ENCODE assay signal across 22 cellular contexts in genomic region chr3:50660386-50660785, GRCh38. TPM values are rescaled to one million over a fixed set of nuclear protein-coding genes. Genes with fewer than 3 reads are reported as not detected.
"Had no signal": no experiment of that assay in that cellular context is flagged by ENCODE, and none has a peak within 500 bp of the region (broad histone marks: within the 10 kb centered on the region; RNA-seq: fewer than 3 reads in every experiment).

No MANE protein-coding gene starts in this region.

- H3K27me3 Mint-ChIP-seq: activated naive CD8-positive, alpha-beta T cell treated with anti-CD3 and anti-CD28 coated beads for 36 hours; activated T-helper 17 cell treated with anti-CD3 and anti-CD28 coated beads, Interleukin-2, amount 50 U/mL, for 72 hours had no signal

- H3K9me3 Mint-ChIP-seq: activated naive CD8-positive, alpha-beta T cell treated with anti-CD3 and anti-CD28 coated beads for 36 hours; activated T-helper 17 cell treated with anti-CD3 and anti-CD28 coated beads, Interleukin-2, amount 50 U/mL, for 72 hours; mesothelial cell of epicardium; nephron; stimulated activated naive CD8-positive, alpha-beta T cell treated with anti-CD3 and anti-CD28 coated beads, Interleukin-15, amount 100 ng/mL, for 72 hours had no signal

- H3K4me3 Mint-ChIP-seq: activated naive CD8-positive, alpha-beta T cell treated with anti-CD3 and anti-CD28 coated beads for 36 hours; activated T-helper 17 cell treated with anti-CD3 and anti-CD28 coated beads, Interleukin-2, amount 50 U/mL, for 72 hours; mesothelial cell of epicardium; nephron; stimulated activated naive CD8-positive, alpha-beta T cell treated with anti-CD3 and anti-CD28 coated beads, Interleukin-15, amount 100 ng/mL, for 72 hours had no signal

- DNase-seq: activated naive CD4-positive, alpha-beta T cell treated with Interleukin-2 at 50 U/mL for 16 hours; activated naive CD8-positive, alpha-beta T cell treated with anti-CD3 and anti-CD28 coated beads for 36 hours; dermis blood vessel endothelial cell; effector CD8-positive, alpha-beta T cell; foreskin keratinocyte; kidney glomerular epithelial cell; left ventricle myocardium inferior; right cardiac atrium; stimulated activated CD4-positive, alpha-beta T cell treated with anti-CD3 and anti-CD28 coated beads, Interleukin-12 subunit alpha, Interleukin-12 subunit beta, amount 100 ng/mL, for 4 hours; stimulated activated CD4-positive, alpha-beta T cell treated with anti-CD3 and anti-CD28 coated beads, Interleukin-4, amount 100 ng/mL, for 4 hours; stimulated activated naive CD8-positive, alpha-beta T cell treated with anti-CD3 and anti-CD28 coated beads, Interleukin-15, amount 100 ng/mL, for 72 hours; trophoblast cell had no signal

- ATAC-seq: activated T-helper 17 cell treated with anti-CD3 and anti-CD28 coated beads, Interleukin-2, amount 50 U/mL, for 72 hours; foreskin keratinocyte; pancreas; right cardiac atrium; SK-N-SH treated with all-trans-retinoic acid at 6 μM for 48 hours; stimulated activated naive CD8-positive, alpha-beta T cell treated with anti-CD3 and anti-CD28 coated beads, Interleukin-15, amount 100 ng/mL, for 72 hours had no signal

- H3K36me3 ChIP-seq: cardiac muscle cell, left ventricle myocardium inferior, pancreas, suprapubic skin, vagina had no signal

- H3K4me3 ChIP-seq: cardiac muscle cell, left ventricle myocardium inferior, pancreas, suprapubic skin, vagina had no signal

- H3K27ac ChIP-seq: cardiac muscle cell, foreskin keratinocyte, left ventricle myocardium inferior, pancreas, suprapubic skin, vagina, VCaP had no signal

- H3K27ac Mint-ChIP-seq: activated naive CD8-positive, alpha-beta T cell treated with anti-CD3 and anti-CD28 coated beads for 36 hours; mesothelial cell of epicardium; nephron had no signal

- H3K9me3 ChIP-seq: left ventricle myocardium inferior, pancreas, suprapubic skin, vagina had no signal

- H3K27me3 ChIP-seq: cardiac muscle cell, pancreas, suprapubic skin, vagina had no signal

- H3K36me3 Mint-ChIP-seq: mesothelial cell of epicardium had no signal

- H3K4me1 ChIP-seq: foreskin keratinocyte, left ventricle myocardium inferior, pancreas, vagina had no signal

- H3K4me1 Mint-ChIP-seq: nephron had no signal

RNA-seq across cellular contexts. Expression of gene DOCK3, which starts 14.3 kb away (rescaled TPM):
- total RNA-seq: dermis blood vessel endothelial cell, lung microvascular endothelial cell had no signal
